ENCODE assay signal across 1 cellular context in genomic region chr5:4579679-4580078, GRCh38.
TF ChIP-seq lines count a peak whose summit lies in the region.

No MANE protein-coding gene starts in this region.

TF ChIP-seq in H1, 55 proteins besides CTCF, POLR2A, EP300 and RAD21 (continued from another document):
- TF ChIP-seq SIX5 (IDR thresholded peaks at IDR 0.05; ENCODE audit: low read depth, low read length) (no peak), SUZ12 (IDR thresholded peaks at IDR 0.05; ENCODE audit: low read length) (no peak)
